12 cellular contexts compared by ENCODE assay signal in genomic region chr9:115018547-115019435, GRCh38.
DNase-seq lines count a peak whose midpoint lies in the region; ATAC-seq, FAIRE-seq and TF ChIP-seq lines count a peak whose summit lies in the region.
"Had no signal": no experiment of that assay in that cellular context is flagged by ENCODE, and none has a peak within 500 bp of the region (broad histone marks: within the 10 kb centered on the region; RNA-seq: fewer than 3 reads in every experiment).

No MANE protein-coding gene starts in this region.

- no peak for TF ChIP-seq RAD21 in HepG2 (CRISPR knock-in tag; IDR thresholded peaks at IDR 0.05)

- POLR2A ChIA-PET in HepG2 (lab: Yijun Ruan, JAX) = no interaction called here

- no peak overlapping the region for H3K9ac ChIP-seq in HepG2 (ENCODE audit: insufficient read depth, low read depth, low read length)

- CTCF ChIA-PET in HepG2 (lab: Yijun Ruan, JAX; ENCODE audit: low intra/inter-chr PET ratio, low total read pairs) = no interaction called here

- no peak for TF ChIP-seq CTCF in esophagus muscularis mucosa (IDR thresholded peaks at IDR 0.05)
- TF ChIP-seq CTCF in osteoblast (IDR thresholded peaks at IDR 0.05; ENCODE audit: extremely low read depth, low read depth, low read length) = no peak
- no peak for TF ChIP-seq CTCF in HepG2 (CRISPR knock-in tag; IDR thresholded peaks at IDR 0.05)

- ATAC-seq in left lobe of liver (no peak), HepG2 (no peak), left cardiac atrium (no peak)
- ATAC-seq: stimulated activated memory B cell treated with anti-CD40 and anti-IgM and Interleukin-4, amounts not matched to agents 10 μg/mL and 1 μg/mL and 100 μg/mL, for 72 hours had no signal

- intact Hi-C loops in esophagus muscularis mucosa (cut with DNase I) = loop anchor here (5.0 to 10.0 kb wide), 3 partner anchors 99 to 1666 kb away; partner anchors contain the start of genes TNC and TRIM32
- intact Hi-C loops in HepG2 (cut with micrococcal nuclease; ENCODE audit: unreplicated experiment) = loop anchor here (5.0 to 10.0 kb wide), 2 partner anchors 504 to 614 kb away; no protein-coding TSS in a partner anchor
- intact Hi-C loops in left cardiac atrium (cut with DNase I) = loop anchor here in 1 of 2 donors (10.0 kb wide), 1 partner anchor 604 kb away; no protein-coding TSS in a partner anchor

- FAIRE-seq in HepG2 (lab: Jason Lieb, UNC) = no peak
- FAIRE-seq: colon, TTC549 had no signal

- H4K20me1 ChIP-seq in osteoblast (ENCODE audit: insufficient read depth, low read length) (no peaks in the 10 kb centered on the region), HepG2 (ENCODE audit: insufficient read depth, low read length) (no peaks in the 10 kb centered on the region)

- peak overlapping the region; percentile 77 for H3K27ac ChIP-seq in ACC112 (ENCODE audit: low read depth, low read length)
- H3K27ac ChIP-seq in esophagus muscularis mucosa (replicated peaks in 1 of 4) = peak overlapping the region; percentile 80 to 86 (median 85)
- H3K27ac ChIP-seq in osteoblast (ENCODE audit: low read depth, low read length) = peak overlapping the region; percentile 97
- H3K27ac ChIP-seq in HepG2 (ENCODE audit: extremely low read length, insufficient read depth, low read length) = no peak overlapping the region

- WGBS in esophagus muscularis mucosa = 40% methylated on average over 8 of the region's 8 CpGs
- 6% methylated on average over 8 of the region's 8 CpGs for WGBS in HepG2 (ENCODE audit: low lambda C conversion rate)

- H3K9me3 ChIP-seq in esophagus muscularis mucosa (no peaks in the 10 kb centered on the region), osteoblast (ENCODE audit: low read depth, low read length) (no peaks in the 10 kb centered on the region), HepG2 (ENCODE audit: low read length) (no peaks in the 10 kb centered on the region)
- H3K9me3 ChIP-seq: heart left ventricle had no signal

- H3K79me2 ChIP-seq in ACC112 (ENCODE audit: control insufficient read depth, insufficient read depth, low read length, unreplicated experiment) (no peaks in the 10 kb centered on the region), osteoblast (ENCODE audit: insufficient read depth, low read length) (no peaks in the 10 kb centered on the region), HepG2 (ENCODE audit: insufficient read depth, low read length) (no peaks in the 10 kb centered on the region)

- H3K4me1 ChIP-seq in ACC112 (ENCODE audit: control insufficient read depth, insufficient read depth, low read length, unreplicated experiment) (peaks cover 25% of the 10 kb centered on the region), esophagus muscularis mucosa (peaks cover 0 to 66% (median 51%) of the 10 kb centered on the region in 4 donors), osteoblast (ENCODE audit: insufficient read depth, low read length) (peaks cover 45% of the 10 kb centered on the region), HepG2 (ENCODE audit: insufficient read depth, low read length) (no peaks in the 10 kb centered on the region)

- H3K4me2 ChIP-seq in osteoblast (ENCODE audit: insufficient read depth, low read length) (peak overlapping the region; percentile 12), HepG2 (ENCODE audit: low read depth, low read length) (no peak overlapping the region)

- H3K4me3 ChIP-seq in ACC112 (ENCODE audit: low read depth, low read length) = no peak overlapping the region
- H3K4me3 ChIP-seq in esophagus muscularis mucosa = no peak overlapping the region
- no peak overlapping the region for H3K4me3 ChIP-seq in osteoblast (ENCODE audit: insufficient read depth, low read length)
- no peak overlapping the region for H3K4me3 ChIP-seq in HepG2 (replicated peaks in 1 of 3; ENCODE audit: insufficient read depth in 1 of 3, low read depth in 2 of 3, low read length in 3 of 3)
- H3K4me3 ChIP-seq: heart left ventricle had no signal

- H2AFZ ChIP-seq in ACC112 (ENCODE audit: low read length, unreplicated experiment) (no peak overlapping the region), osteoblast (ENCODE audit: low read length) (no peak overlapping the region), HepG2 (ENCODE audit: low read length) (no peak overlapping the region)

- H3K27me3 ChIP-seq in ACC112 (ENCODE audit: insufficient read depth, low read length) (no peaks in the 10 kb centered on the region), esophagus muscularis mucosa (no peaks in the 10 kb centered on the region), osteoblast (ENCODE audit: insufficient read depth, low read length) (no peaks in the 10 kb centered on the region), HepG2 (ENCODE audit: control insufficient read depth in 1 of 2, insufficient read depth in 2 of 2, low read length in 2 of 2) (peaks cover 0 to 14% of the 10 kb centered on the region in 2 experiments; a peak in 1 of 5 replicates)

- TF ChIP-seq EP300 in esophagus muscularis mucosa (IDR thresholded peaks at IDR 0.05) (peak; percentile 88), HepG2 (IDR thresholded peaks at IDR 0.05; ENCODE audit: low read depth in 2 of 2, low read length in 2 of 2) (no peak), HepG2 (CRISPR knock-in tag; IDR thresholded peaks at IDR 0.05; ENCODE audit: borderline replicate concordance) (no peak)

- peak; percentile 95 for DNase-seq in M059J (ENCODE audit: low read depth)
- no peak for DNase-seq in esophagus muscularis mucosa (ENCODE audit: extremely low spot score)
- peak; percentile 72 for DNase-seq in osteoblast (ENCODE audit: insufficient read length, low spot score, missing footprints)
- DNase-seq in left lobe of liver (ENCODE audit: low spot score) = no peak
- no peak for DNase-seq in HepG2 (ENCODE audit: low spot score)
- DNase-seq in Kasumi-1 (lab: John Stamatoyannopoulos, UW) = no peak
- DNase-seq in left cardiac atrium = no peak
- DNase-seq: heart left ventricle had no signal

- in situ Hi-C loops in HepG2 (cut with HindIII; ENCODE audit: extremely low pct_ligation_motif_present, low pct_unique_long_range_greater_than_20kb) = loop anchor here (5.0 to 25.0 kb wide), 3 partner anchors 106 to 581 kb away; no protein-coding TSS in a partner anchor

- TF ChIP-seq POLR2A in esophagus muscularis mucosa (IDR thresholded peaks at IDR 0.05; ENCODE audit: low read depth) = no peak
- no peak for TF ChIP-seq POLR2A in HepG2 (IDR thresholded peaks at IDR 0.05; ENCODE audit: insufficient read depth in 1 of 2, low read depth in 2 of 2, low read length in 2 of 2)

- BruUV-seq in HepG2 (replicated peaks; lab: Mats Ljungman, UMichigan) = no TSS peak

- no peaks in the 10 kb centered on the region; the same call in 1 of the 2 replicates for H3K36me3 ChIP-seq in ACC112 (ENCODE audit: insufficient read depth, low read length)
- peaks cover 0 to 31% (median 20%) of the 10 kb centered on the region in 4 donors for H3K36me3 ChIP-seq in esophagus muscularis mucosa
- peaks cover 43% of the 10 kb centered on the region for H3K36me3 ChIP-seq in osteoblast (ENCODE audit: insufficient read depth, low read length)
- no peaks in the 10 kb centered on the region for H3K36me3 ChIP-seq in HepG2 (replicated peaks in 1 of 2; ENCODE audit: control insufficient read depth in 1 of 2, insufficient read depth in 2 of 2, low read length in 2 of 2)
- H3K36me3 ChIP-seq: heart left ventricle had no signal

TF ChIP-seq in HepG2, 621 proteins besides CTCF, POLR2A, EP300 and RAD21 (continues in another document):
- TF ChIP-seq ZNF800 (CRISPR knock-in tag; IDR thresholded peaks at IDR 0.05) = no peak
- no peak for TF ChIP-seq ELF4 (CRISPR knock-in tag; IDR thresholded peaks at IDR 0.05; ENCODE audit: borderline replicate concordance)
- no peak for TF ChIP-seq TRIM22 (IDR thresholded peaks at IDR 0.05)
- TF ChIP-seq ZNF33B (CRISPR knock-in tag; IDR thresholded peaks at IDR 0.05) = no peak
- no peak for TF ChIP-seq CREB3 (CRISPR knock-in tag; IDR thresholded peaks at IDR 0.05)
- no peak for TF ChIP-seq KMT2A (CRISPR knock-in tag; IDR thresholded peaks at IDR 0.05)
- TF ChIP-seq ZNF781 (CRISPR knock-in tag; IDR thresholded peaks at IDR 0.05; ENCODE audit: borderline replicate concordance, not compliant biosample characterization) = no peak

Comparison
In these comparisons a context has a peak if more than half of its experiments do, and no peak if none do; other contexts are left out.
1. DNase-seq: peak in M059J (single experiment) and osteoblast (single experiment); none in esophagus muscularis mucosa (single experiment), left lobe of liver (single experiment), HepG2 (single experiment), Kasumi-1 (0 of 2) and left cardiac atrium (single experiment).